In genomic region chr2:148666555-148666954, GRCh38 we compare ENCODE assay signal across 31 cellular contexts. TPM values are rescaled to one million over a fixed set of nuclear protein-coding genes. Genes with fewer than 3 reads are reported as not detected.
DNase-seq lines count a peak whose midpoint lies in the region; ATAC-seq, FAIRE-seq and TF ChIP-seq lines count a peak whose summit lies in the region.
"Had no signal": no experiment of that assay in that cellular context is flagged by ENCODE, and none has a peak within 500 bp of the region (broad histone marks: within the 10 kb centered on the region; RNA-seq: fewer than 3 reads in every experiment).

No MANE protein-coding gene starts in this region.

- no peaks in the 10 kb centered on the region for H3K27me3 Mint-ChIP-seq in activated T-cell treated with anti-CD3 and anti-CD28 coated beads, Interleukin-2, amount 50 U/mL, for 72 hours (ENCODE audit: low read depth)
- H3K27me3 Mint-ChIP-seq in brain (peaks cover 2% of the 10 kb centered on the region), progenitor cell of endocrine pancreas (no peaks in the 10 kb centered on the region)
- H3K27me3 Mint-ChIP-seq: activated B cell treated with CpG ODN at 0.5 μM for 24 hours; CD4-positive, alpha-beta memory T cell; naive B cell had no signal

- no peaks in the 10 kb centered on the region for H3K36me3 ChIP-seq in small intestine (ENCODE audit: control insufficient read depth in 2 of 2, insufficient read depth in 2 of 2, low read length in 2 of 2)
- H3K36me3 ChIP-seq: heart left ventricle, SJSA1, suprapubic skin, upper lobe of right lung had no signal

- H3K4me3 ChIP-seq in small intestine (ENCODE audit: low read depth in 1 of 2, low read length in 2 of 2), result no peak overlapping the region
- H3K4me3 ChIP-seq: A549, dorsolateral prefrontal cortex, heart left ventricle, SJSA1, suprapubic skin, upper lobe of right lung had no signal

- peaks cover 0 to 10% of the 10 kb centered on the region in 2 donors for H3K36me3 Mint-ChIP-seq in activated T-cell treated with anti-CD3 and anti-CD28 coated beads, Interleukin-2, amount 50 U/mL, for 72 hours (ENCODE audit: insufficient read depth in 2 of 2)
- peaks cover 48% of the 10 kb centered on the region for H3K36me3 Mint-ChIP-seq in brain
- peaks cover 6% of the 10 kb centered on the region for H3K36me3 Mint-ChIP-seq in progenitor cell of endocrine pancreas (ENCODE audit: insufficient read depth)
- H3K36me3 Mint-ChIP-seq: naive B cell; stimulated activated effector memory CD8-positive, alpha-beta T cell treated with anti-CD3 and anti-CD28 coated beads, Interleukin-12 subunit alpha, Interleukin-12 subunit beta, amount 100 ng/mL, for 72 hours had no signal

- H3K27ac Mint-ChIP-seq in activated T-cell treated with anti-CD3 and anti-CD28 coated beads, Interleukin-2, amount 50 U/mL, for 72 hours, result no peak overlapping the region
- peak overlapping the region in 4 of 5 experiments; percentile 14 to 73 (median 44) for H3K27ac Mint-ChIP-seq in brain
- peak overlapping the region; percentile 41 for H3K27ac Mint-ChIP-seq in progenitor cell of endocrine pancreas
- H3K27ac Mint-ChIP-seq: activated B cell treated with CpG ODN at 0.5 μM for 24 hours; mesothelial cell of epicardium; stimulated activated effector memory CD8-positive, alpha-beta T cell treated with anti-CD3 and anti-CD28 coated beads, Interleukin-12 subunit alpha, Interleukin-12 subunit beta, amount 100 ng/mL, for 72 hours had no signal

- H3K9me3 Mint-ChIP-seq in activated T-cell treated with anti-CD3 and anti-CD28 coated beads, Interleukin-2, amount 50 U/mL, for 72 hours, result no peaks in the 10 kb centered on the region
- H3K9me3 Mint-ChIP-seq in brain (peaks cover 14 to 30% (median 22%) of the 10 kb centered on the region in 5 experiments), progenitor cell of endocrine pancreas (ENCODE audit: low read depth) (no peaks in the 10 kb centered on the region)
- H3K9me3 Mint-ChIP-seq: activated T-helper 2 cell treated with anti-CD3 and anti-CD28 coated beads, Interferon-gamma antibody, Interleukin-2, Interleukin-4, amounts not matched to agents 10 μg/mL and 5 μg/mL and 100 μg/mL, durations not matched to agents 14 hours and 24 hours and 36 hours; stimulated activated effector memory CD8-positive, alpha-beta T cell treated with anti-CD3 and anti-CD28 coated beads, Interleukin-12 subunit alpha, Interleukin-12 subunit beta, amount 100 ng/mL, for 72 hours had no signal

- H3K4me1 Mint-ChIP-seq in activated T-cell treated with anti-CD3 and anti-CD28 coated beads, Interleukin-2, amount 50 U/mL, for 72 hours (ENCODE audit: low read depth), result peaks cover 67% of the 10 kb centered on the region
- H3K4me1 Mint-ChIP-seq in brain (peaks cover 35% of the 10 kb centered on the region), progenitor cell of endocrine pancreas (ENCODE audit: low read depth) (peaks cover 16% of the 10 kb centered on the region)

- FAIRE-seq in small intestine (lab: Jason Lieb, UNC), result no peak
- FAIRE-seq: A549, RCC 7860 had no signal

- DNase-seq in activated T-cell treated with anti-CD3 and anti-CD28 coated beads, Interleukin-2, amount 50 U/mL, for 72 hours, result no peak
- no peak for DNase-seq in activated T-cell treated with anti-CD3 and anti-CD28 coated beads, Interleukin-2, amount 50 U/mL, for 48 hours
- DNase-seq in progenitor cell of endocrine pancreas (ENCODE audit: low spot score, unreplicated experiment) (no peak), small intestine (no peak), cerebellar cortex (ENCODE audit: low spot score) (no peak), NOMO-1 (lab: John Stamatoyannopoulos, UW; ENCODE audit: unreplicated experiment in 2 of 2) (no peak)
- DNase-seq: activated B cell treated with CpG ODN at 0.5 μM for 24 hours; AML-193; CD4-positive, alpha-beta memory T cell; cerebellar nuclear complex; DMS 273 treated with DMSO at 0.1 percent for 48 hours; dorsolateral prefrontal cortex; foreskin melanocyte; GOT3; heart left ventricle; IMR-90; islet precursor cell; naive B cell; NCI-H146; NCI-H446; NCI-H748 treated with DMSO at 0.1 percent for 48 hours; upper lobe of right lung had no signal

- no peaks in the 10 kb centered on the region for H3K27me3 ChIP-seq in small intestine (ENCODE audit: control insufficient read depth in 2 of 2, insufficient read depth in 2 of 2, low read length in 2 of 2)
- H3K27me3 ChIP-seq: dorsolateral prefrontal cortex, heart left ventricle, SJSA1, suprapubic skin, upper lobe of right lung had no signal

- peaks cover 2 to 4% of the 10 kb centered on the region in 2 donors for H3K4me1 ChIP-seq in small intestine (ENCODE audit: control insufficient read depth in 2 of 2, insufficient read depth in 1 of 2, low read depth in 1 of 2, low read length in 1 of 2)
- H3K4me1 ChIP-seq: SJSA1 had no signal

- H3K27ac ChIP-seq in small intestine (ENCODE audit: low read depth in 1 of 2, low read length in 1 of 2), result no peak overlapping the region
- H3K27ac ChIP-seq: A549, SJSA1, suprapubic skin, upper lobe of right lung had no signal

- ATAC-seq in activated T-cell treated with anti-CD3 and anti-CD28 coated beads, Interleukin-2, amount 50 U/mL, for 72 hours (replicated peaks in 1 of 2), result peak; percentile 39 to 43
- ATAC-seq in HG02610 (IDR thresholded peaks at IDR 0.05; ENCODE audit: unreplicated experiment), result peak; percentile 41
- ATAC-seq: A549; stimulated activated effector memory CD8-positive, alpha-beta T cell treated with anti-CD3 and anti-CD28 coated beads, Interleukin-12 subunit alpha, Interleukin-12 subunit beta, amount 100 ng/mL, for 72 hours; upper lobe of right lung had no signal

- no peaks in the 10 kb centered on the region for H3K9me3 ChIP-seq in small intestine (ENCODE audit: control insufficient read depth, low read depth)
- H3K9me3 ChIP-seq: A549, SJSA1, suprapubic skin, upper lobe of right lung had no signal

- TF ChIP-seq CTCF in brain (conservative IDR thresholded peaks at IDR 0.05) (no peak), progenitor cell of endocrine pancreas (IDR thresholded peaks at IDR 0.05; ENCODE audit: unreplicated experiment) (no peak)

- peak overlapping the region in 1 of 2 donors; percentile 9 for H3K4me3 Mint-ChIP-seq in activated T-cell treated with anti-CD3 and anti-CD28 coated beads, Interleukin-2, amount 50 U/mL, for 72 hours
- H3K4me3 Mint-ChIP-seq in brain (peak overlapping the region in 1 of 5 experiments; percentile 33), progenitor cell of endocrine pancreas (ENCODE audit: low read depth) (no peak overlapping the region)
- H3K4me3 Mint-ChIP-seq: mesothelial cell of epicardium; stimulated activated effector memory CD8-positive, alpha-beta T cell treated with anti-CD3 and anti-CD28 coated beads, Interleukin-12 subunit alpha, Interleukin-12 subunit beta, amount 100 ng/mL, for 72 hours had no signal

RNA-seq across cellular contexts. Expression of gene EPC2, which starts 22.0 kb away (rescaled TPM):
- 10 to 100 TPM; 33.2 to 37.2 TPM for total RNA-seq in activated T-cell treated with anti-CD3 and anti-CD28 coated beads, Interleukin-2, amount 50 U/mL, for 72 hours
- 17.7 TPM for polyA plus RNA-seq in brain (ENCODE audit: insufficient read depth, low read depth, low replicate concordance)
- 50.4 and 53.1 TPM in 2 replicates for total RNA-seq in progenitor cell of endocrine pancreas
- polyA plus RNA-seq in small intestine, result 1 to 10 TPM; 7.2 to 9.0 (median 7.8) TPM
